9 cellular contexts compared by ENCODE assay signal in genomic region chr1:204075116-204075636, GRCh38. TPM values are rescaled to one million over a fixed set of nuclear protein-coding genes. Genes with fewer than 3 reads are reported as not detected.
DNase-seq lines count a peak whose midpoint lies in the region; ATAC-seq and TF ChIP-seq lines count a peak whose summit lies in the region.
"Had no signal": no experiment of that assay in that cellular context is flagged by ENCODE, and none has a peak within 500 bp of the region (broad histone marks: within the 10 kb centered on the region; RNA-seq: fewer than 3 reads in every experiment).

No MANE protein-coding gene starts in this region.

- TF ChIP-seq CTCF in breast epithelium (IDR thresholded peaks at IDR 0.05), result no peak

- H3K27me3 ChIP-seq in breast epithelium, result no peaks in the 10 kb centered on the region
- H3K27me3 ChIP-seq in subcutaneous abdominal adipose tissue (ENCODE audit: control insufficient read depth in 5 of 5, insufficient read depth in 4 of 5, low read length in 5 of 5), result no peaks in the 10 kb centered on the region

- peak overlapping the region in 4 of 5 donors; percentile 45 to 79 (median 68) for H3K9ac ChIP-seq in subcutaneous abdominal adipose tissue (ENCODE audit: low read length in 5 of 5)

- DNase-seq in NCI-H1417 (lab: John Stamatoyannopoulos, UW), result peak; percentile 38 to 72 (median 58)
- DNase-seq in NCI-H1417 treated with DMSO at 0.1 percent for 48 hours (lab: John Stamatoyannopoulos, UW), result no peak
- DNase-seq in breast epithelium (ENCODE audit: low spot score in 2 of 2), result no peak
- DNase-seq in left kidney (ENCODE audit: low read depth, low spot score), result peak; percentile 72
- no peak for DNase-seq in SKM-1 treated with dmso at 0.1 percent for 144 hours (lab: John Stamatoyannopoulos, UW; ENCODE audit: unreplicated experiment)

- peak overlapping the region; percentile 81 to 88 for H3K27ac ChIP-seq in breast epithelium
- peak overlapping the region; percentile 79 for H3K27ac ChIP-seq in subcutaneous abdominal adipose tissue (ENCODE audit: low read depth, low read length)

- H3K4me3 ChIP-seq in breast epithelium (peak overlapping the region; percentile 76 to 83 (median 83)), subcutaneous abdominal adipose tissue (ENCODE audit: low read depth in 1 of 5, low read length in 5 of 5) (peak overlapping the region; percentile 68 to 96 (median 91))
- H3K4me3 ChIP-seq: K562 had no signal

- no peak for TF ChIP-seq POLR2A in breast epithelium (IDR thresholded peaks at IDR 0.05)

- H3K4me1 ChIP-seq in breast epithelium (peaks cover 6 to 9% of the 10 kb centered on the region in 2 donors), subcutaneous abdominal adipose tissue (ENCODE audit: control insufficient read depth in 5 of 5, insufficient read depth in 5 of 5, low read length in 5 of 5) (peaks cover 7 to 57% (median 48%) of the 10 kb centered on the region in 5 donors)

- H3K36me3 ChIP-seq in breast epithelium, result no peaks in the 10 kb centered on the region
- no peaks in the 10 kb centered on the region for H3K36me3 ChIP-seq in subcutaneous abdominal adipose tissue (ENCODE audit: control insufficient read depth in 5 of 5, insufficient read depth in 5 of 5, low read length in 5 of 5)

- ATAC-seq in GM18502 (IDR thresholded peaks at IDR 0.05; ENCODE audit: poor library complexity, unreplicated experiment) (no peak), esophagus mucosa (no peak)
- ATAC-seq: K562 had no signal

- intact Hi-C loops in breast epithelium (cut with DNase I; ENCODE audit: low total_unique reads), result no loop called here

- no peaks in the 10 kb centered on the region for H3K9me3 ChIP-seq in breast epithelium
- H3K9me3 ChIP-seq in subcutaneous abdominal adipose tissue (ENCODE audit: control insufficient read depth in 5 of 5, low read length in 5 of 5), result no peaks in the 10 kb centered on the region

RNA-seq across cellular contexts. Expression of gene SOX13, which starts 2.3 kb away (rescaled TPM):
- total RNA-seq in breast epithelium (10 to 100 TPM; 22.9 to 34.7 (median 31.9) TPM), esophagus mucosa (10.4 TPM)

Comparison
In these comparisons a context has a peak if more than half of its experiments do, and no peak if none do; other contexts are left out.
1. DNase-seq: peak in NCI-H1417 (3 of 3) and left kidney (single experiment); none in NCI-H1417 treated with DMSO at 0.1 percent for 48 hours (single experiment), breast epithelium (0 of 2) and SKM-1 treated with dmso at 0.1 percent for 144 hours (single experiment).